8 cellular contexts compared by ENCODE assay signal in genomic region chr4:145734576-145735329, GRCh38. TPM values are rescaled to one million over a fixed set of nuclear protein-coding genes. Genes with fewer than 3 reads are reported as not detected.
DNase-seq lines count a peak whose midpoint lies in the region; ATAC-seq, FAIRE-seq and TF ChIP-seq lines count a peak whose summit lies in the region.

No MANE protein-coding gene starts in this region.

- H3K4me3 Mint-ChIP-seq in activated CD8-positive, alpha-beta memory T cell treated with anti-CD3 and anti-CD28 coated beads, Interleukin-2, amount 10 ng/mL, durations not matched to agents 7 days and 5 days, result peak overlapping the region; percentile 29

- no peaks in the 10 kb centered on the region for H3K36me3 ChIP-seq in fibroblast of lung (ENCODE audit: control insufficient read depth, insufficient read depth, low read length)
- H3K36me3 ChIP-seq in OCI-LY7 (ENCODE audit: insufficient read depth, low read length), result no peaks in the 10 kb centered on the region

- H3K27me3 ChIP-seq in fibroblast of lung (ENCODE audit: control insufficient read depth, insufficient read depth, low read length), result no peaks in the 10 kb centered on the region

- TF ChIP-seq CTCF in fibroblast of lung (conservative IDR thresholded peaks at IDR 0.05 in 1 of 2, IDR thresholded peaks at IDR 0.05 in 1 of 2; ENCODE audit: low read depth in 1 of 2, low read length in 2 of 2), result no peak
- no peak for TF ChIP-seq CTCF in OCI-LY7 (conservative IDR thresholded peaks at IDR 0.05; ENCODE audit: low read length)

- H3K27ac ChIP-seq in fibroblast of lung (ENCODE audit: insufficient read depth, low read length), result peak overlapping the region; percentile 100
- H3K27ac ChIP-seq in OCI-LY7 (ENCODE audit: low read depth, low read length, poor library complexity, severe bottlenecking), result no peak overlapping the region

- H3K9me3 ChIP-seq in fibroblast of lung (ENCODE audit: control insufficient read depth, insufficient read depth, low read depth, low read length) (no peaks in the 10 kb centered on the region), OCI-LY7 (ENCODE audit: low read length) (no peaks in the 10 kb centered on the region)

- H3K4me2 ChIP-seq in fibroblast of lung (ENCODE audit: extremely low read depth, insufficient read depth, low read length) (peak overlapping the region; percentile 83), OCI-LY7 (ENCODE audit: low read length) (no peak overlapping the region)

- POLR2A ChIA-PET in OCI-LY7 (lab: Charles Lee), result interaction anchor here (1.3 kb wide), 1 partner anchor 9 kb away, joined by 5 read pairs; no protein-coding TSS in a partner anchor

- FAIRE-seq in RCC 7860 (lab: Jason Lieb, UNC), result peak; percentile 94

- H3K4me3 ChIP-seq in fibroblast of lung (replicated peaks in 1 of 4; ENCODE audit: control extremely low read depth in 1 of 4, insufficient read depth in 1 of 4, low read depth in 3 of 4, low read length in 4 of 4) (peak overlapping the region in 3 of 4 experiments; percentile 0 to 27 (median 17)), OCI-LY7 (ENCODE audit: low read depth, low read length, poor library complexity, severe bottlenecking) (no peak overlapping the region)

- DNase-seq in activated CD8-positive, alpha-beta memory T cell treated with anti-CD3 and anti-CD28 coated beads, Interleukin-2, amount 10 ng/mL, durations not matched to agents 7 days and 5 days, result peak; percentile 52
- no peak for DNase-seq in activated CD8-positive, alpha-beta memory T cell treated with anti-CD3 and anti-CD28 coated beads, Interleukin-2, amount 50 U/mL, for 48 hours
- DNase-seq in RCC 7860 (ENCODE audit: low spot score), result peak; percentile 99
- peak; percentile 89 to 99 for DNase-seq in fibroblast of lung (ENCODE audit: low read depth in 2 of 2)
- peak; percentile 91 for DNase-seq in pulmonary artery endothelial cell (ENCODE audit: low read depth, low spot score)
- no peak for DNase-seq in NCI-H146 treated with DMSO at 0.1 percent for 48 hours (lab: John Stamatoyannopoulos, UW; ENCODE audit: unreplicated experiment)
- no peak for DNase-seq in OCI-LY7 (ENCODE audit: low spot score)
- no peak for DNase-seq in NCI-H526 treated with DMSO at 0.1 percent for 48 hours (lab: John Stamatoyannopoulos, UW)

- peak overlapping the region; percentile 16 for H3K27ac Mint-ChIP-seq in activated CD8-positive, alpha-beta memory T cell treated with anti-CD3 and anti-CD28 coated beads, Interleukin-2, amount 10 ng/mL, durations not matched to agents 7 days and 5 days

- H3K27me3 Mint-ChIP-seq in activated CD8-positive, alpha-beta memory T cell treated with anti-CD3 and anti-CD28 coated beads, Interleukin-2, amount 10 ng/mL, durations not matched to agents 7 days and 5 days, result peaks cover 18% of the 10 kb centered on the region

- no TSS peak for BruUV-seq in OCI-LY7 (replicated peaks; lab: Mats Ljungman, UMichigan)

- H3K9me2 ChIP-seq in OCI-LY7 (ENCODE audit: insufficient read depth, low read length), result no peaks in the 10 kb centered on the region

- H3K9ac ChIP-seq in fibroblast of lung (ENCODE audit: insufficient read depth, low read length), result peak overlapping the region; percentile 93

- H3K9me3 Mint-ChIP-seq in activated CD8-positive, alpha-beta memory T cell treated with anti-CD3 and anti-CD28 coated beads, Interleukin-2, amount 10 ng/mL, durations not matched to agents 7 days and 5 days (ENCODE audit: low read depth), result no peaks in the 10 kb centered on the region

- CTCF ChIA-PET in activated CD8-positive, alpha-beta memory T cell treated with anti-CD3 and anti-CD28 coated beads, Interleukin-2, amount 10 ng/mL, durations not matched to agents 7 days and 5 days (lab: Charles Lee), result no interaction called here
- CTCF ChIA-PET in OCI-LY7 (lab: Charles Lee; ENCODE audit: unreplicated experiment), result no interaction called here

- peak; percentile 8 for ATAC-seq in activated CD8-positive, alpha-beta memory T cell treated with anti-CD3 and anti-CD28 coated beads, Interleukin-2, amount 10 ng/mL, durations not matched to agents 7 days and 5 days

- intact Hi-C loops in OCI-LY7 (cut with micrococcal nuclease; ENCODE audit: unreplicated experiment), result no loop called here

- peaks cover 29% of the 10 kb centered on the region for H3K4me1 Mint-ChIP-seq in activated CD8-positive, alpha-beta memory T cell treated with anti-CD3 and anti-CD28 coated beads, Interleukin-2, amount 10 ng/mL, durations not matched to agents 7 days and 5 days

- H2AFZ ChIP-seq in fibroblast of lung (ENCODE audit: low read length) (peak overlapping the region; percentile 3), OCI-LY7 (ENCODE audit: low read length) (no peak overlapping the region)

- H4K20me1 ChIP-seq in fibroblast of lung (ENCODE audit: control insufficient read depth, extremely low read depth, insufficient read depth, low read length) (no peaks in the 10 kb centered on the region), OCI-LY7 (ENCODE audit: insufficient read depth, low read length) (no peaks in the 10 kb centered on the region)

- H3K79me2 ChIP-seq in fibroblast of lung (ENCODE audit: control insufficient read depth, insufficient read depth, low read length), result no peaks in the 10 kb centered on the region
- H3K79me2 ChIP-seq in OCI-LY7 (ENCODE audit: insufficient read depth, low read depth, low read length), result no peaks in the 10 kb centered on the region

- peaks cover 38% of the 10 kb centered on the region for H3K4me1 ChIP-seq in fibroblast of lung (ENCODE audit: control insufficient read depth, extremely low read depth, insufficient read depth, low read length)
- peaks cover 6% of the 10 kb centered on the region for H3K4me1 ChIP-seq in OCI-LY7 (ENCODE audit: insufficient read depth, low read length, poor library complexity, severe bottlenecking)

- no peaks in the 10 kb centered on the region for H3K36me3 Mint-ChIP-seq in activated CD8-positive, alpha-beta memory T cell treated with anti-CD3 and anti-CD28 coated beads, Interleukin-2, amount 10 ng/mL, durations not matched to agents 7 days and 5 days

RNA-seq across cellular contexts. Expression of gene C4orf51, which starts 54.8 kb away (rescaled TPM):
- not detected for total RNA-seq in activated CD8-positive, alpha-beta memory T cell treated with anti-CD3 and anti-CD28 coated beads, Interleukin-2, amount 10 ng/mL, durations not matched to agents 7 days and 5 days
- not detected in 2 replicates for total RNA-seq in fibroblast of lung
- polyA plus RNA-seq in fibroblast of lung, result not detected in 2 replicates
- polyA plus RNA-seq in fibroblast of lung (2012), result not detected in 2 replicates
- polyA minus RNA-seq in fibroblast of lung (ENCODE audit: low replicate concordance), result not detected in 2 replicates
- total RNA-seq in pulmonary artery endothelial cell, result 0.07 TPM in 1 of 2 replicates, not detected in the other
- not detected in 2 replicates for total RNA-seq in OCI-LY7 (2014; rRNA removed; shearing (Covaris generic))
- not detected in 2 replicates for total RNA-seq in OCI-LY7 (2022)

Comparison
In these comparisons a context has a peak if more than half of its experiments do, and no peak if none do; other contexts are left out.
1. DNase-seq: peak in activated CD8-positive, alpha-beta memory T cell treated with anti-CD3 and anti-CD28 coated beads, Interleukin-2, amount 10 ng/mL, durations not matched to agents 7 days and 5 days (single experiment), RCC 7860 (single experiment), fibroblast of lung (2 of 2) and pulmonary artery endothelial cell (single experiment); none in activated CD8-positive, alpha-beta memory T cell treated with anti-CD3 and anti-CD28 coated beads, Interleukin-2, amount 50 U/mL, for 48 hours (single experiment), NCI-H146 treated with DMSO at 0.1 percent for 48 hours (single experiment), OCI-LY7 (single experiment) and NCI-H526 treated with DMSO at 0.1 percent for 48 hours (single experiment).